8 cellular contexts compared by ENCODE assay signal in genomic region chr16:16861546-16861945, GRCh38.
DNase-seq lines count a peak whose midpoint lies in the region; ATAC-seq and TF ChIP-seq lines count a peak whose summit lies in the region.

No MANE protein-coding gene starts in this region.

- no peaks in the 10 kb centered on the region for H3K4me1 Mint-ChIP-seq in activated T-cell treated with anti-CD3 and anti-CD28 coated beads, Interleukin-2, amount 50 U/mL, for 4 hours (ENCODE audit: low read depth)

- TF ChIP-seq CTCF in OCI-LY3 (IDR thresholded peaks at IDR 0.05; ENCODE audit: low read depth, low read length) (peak; percentile 83), fibroblast of villous mesenchyme (IDR thresholded peaks at IDR 0.05; ENCODE audit: insufficient read depth, low read depth, low read length) (peak; percentile 52), parathyroid adenoma (IDR thresholded peaks at IDR 0.05) (peak; percentile 66), vagina (IDR thresholded peaks at IDR 0.05) (peak; percentile 60 to 71 (median 62))

- H3K36me3 ChIP-seq in GM23248 (ENCODE audit: low read depth) (no peaks in the 10 kb centered on the region), OCI-LY3 (replicated peaks; ENCODE audit: low read depth, low read length) (no peaks in the 10 kb centered on the region), parathyroid adenoma (ENCODE audit: control insufficient read depth, insufficient read depth, low read length) (no peaks in the 10 kb centered on the region), vagina (no peaks in the 10 kb centered on the region)

- no peaks in the 10 kb centered on the region for H3K36me3 Mint-ChIP-seq in activated T-cell treated with anti-CD3 and anti-CD28 coated beads, Interleukin-2, amount 50 U/mL, for 4 hours (ENCODE audit: insufficient read depth)

- no peak overlapping the region for H3K4me2 ChIP-seq in GM23248 (ENCODE audit: unreplicated experiment)
- no peak overlapping the region for H3K4me2 ChIP-seq in OCI-LY3 (ENCODE audit: low read length)
- no peak overlapping the region for H3K4me2 ChIP-seq in parathyroid adenoma (ENCODE audit: low read length)

- H4K20me1 ChIP-seq in GM23248 (ENCODE audit: insufficient read depth) (no peaks in the 10 kb centered on the region), OCI-LY3 (ENCODE audit: insufficient read depth, low read length) (no peaks in the 10 kb centered on the region)

- H2AFZ ChIP-seq in GM23248, result no peak overlapping the region
- no peak overlapping the region for H2AFZ ChIP-seq in OCI-LY3 (ENCODE audit: low read depth, low read length)
- no peak overlapping the region for H2AFZ ChIP-seq in parathyroid adenoma

- H3K9me2 ChIP-seq in GM23248 (ENCODE audit: insufficient read depth), result no peaks in the 10 kb centered on the region

- WGBS in GM23248 (ENCODE audit: low coverage in 1 of 2, low lambda C conversion rate in 2 of 2, missing lambda C conversion rate in 2 of 2), 2 experiments, result 15 to 18% methylated on average over 7 of the region's 7 CpGs

- H3K27me3 ChIP-seq in GM23248 (replicated peaks; ENCODE audit: insufficient read depth) (no peaks in the 10 kb centered on the region; the same call in 1 of the 2 replicates), OCI-LY3 (ENCODE audit: low read depth, low read length) (peaks cover 4% of the 10 kb centered on the region; the same call in 1 of the 2 replicates), parathyroid adenoma (ENCODE audit: control insufficient read depth, insufficient read depth, low read length) (no peaks in the 10 kb centered on the region), vagina (no peaks in the 10 kb centered on the region)

- no peak for TF ChIP-seq POLR2A in vagina (IDR thresholded peaks at IDR 0.05)

- in situ Hi-C loops in GM23248 (cut with MboI), result loop anchor here (25.0 kb wide), 1 partner anchor 601 kb away; the partner anchor contains the start of gene XYLT1

- no peaks in the 10 kb centered on the region for H3F3A ChIP-seq in GM23248 (ENCODE audit: insufficient read depth)

- intact Hi-C loops in vagina (cut with DNase I), result no loop called here

- H3K9ac ChIP-seq in GM23248 (no peak overlapping the region), OCI-LY3 (ENCODE audit: low read length) (no peak overlapping the region), parathyroid adenoma (no peak overlapping the region)

- no peaks in the 10 kb centered on the region for H3K9me3 ChIP-seq in GM23248 (ENCODE audit: low read depth)
- H3K9me3 ChIP-seq in OCI-LY3 (ENCODE audit: insufficient read depth, low read length), result no peaks in the 10 kb centered on the region
- no peaks in the 10 kb centered on the region for H3K9me3 ChIP-seq in parathyroid adenoma (ENCODE audit: control insufficient read depth, low read length)
- H3K9me3 ChIP-seq in vagina, result no peaks in the 10 kb centered on the region

- no peak overlapping the region for H3K4me3 Mint-ChIP-seq in activated T-cell treated with anti-CD3 and anti-CD28 coated beads, Interleukin-2, amount 50 U/mL, for 4 hours

- H3K27ac ChIP-seq in GM23248 (no peak overlapping the region), OCI-LY3 (ENCODE audit: low read length) (no peak overlapping the region), parathyroid adenoma (no peak overlapping the region), vagina (no peak overlapping the region)

- no peak overlapping the region for H3K4me3 ChIP-seq in GM23248
- no peak overlapping the region for H3K4me3 ChIP-seq in OCI-LY3 (ENCODE audit: low read length)
- no peak overlapping the region for H3K4me3 ChIP-seq in fibroblast of villous mesenchyme (ENCODE audit: low read depth, low read length)
- no peak overlapping the region for H3K4me3 ChIP-seq in parathyroid adenoma (ENCODE audit: low read depth, low read length)
- H3K4me3 ChIP-seq in vagina, result no peak overlapping the region

- H3K79me2 ChIP-seq in GM23248 (ENCODE audit: insufficient read depth), result no peaks in the 10 kb centered on the region
- H3K79me2 ChIP-seq in OCI-LY3 (ENCODE audit: low read length), result no peaks in the 10 kb centered on the region
- no peaks in the 10 kb centered on the region for H3K79me2 ChIP-seq in parathyroid adenoma

- peaks cover 18% of the 10 kb centered on the region for H3K27me3 Mint-ChIP-seq in activated T-cell treated with anti-CD3 and anti-CD28 coated beads, Interleukin-2, amount 50 U/mL, for 4 hours (ENCODE audit: low read depth)

- ATAC-seq in activated T-cell treated with anti-CD3 and anti-CD28 coated beads, Interleukin-2, amount 50 U/mL, for 4 hours, result no peak
- no peak for ATAC-seq in GM21526 (IDR thresholded peaks at IDR 0.05; ENCODE audit: low FRiP score, unreplicated experiment)

- H3K4me1 ChIP-seq in GM23248 (ENCODE audit: insufficient read depth), result no peaks in the 10 kb centered on the region
- no peaks in the 10 kb centered on the region for H3K4me1 ChIP-seq in OCI-LY3 (ENCODE audit: low read length)
- no peaks in the 10 kb centered on the region for H3K4me1 ChIP-seq in parathyroid adenoma
- H3K4me1 ChIP-seq in vagina, result peaks cover 5% of the 10 kb centered on the region

- H3K9me3 Mint-ChIP-seq in activated T-cell treated with anti-CD3 and anti-CD28 coated beads, Interleukin-2, amount 50 U/mL, for 4 hours, result no peaks in the 10 kb centered on the region

- peak in 10 of 14 donors; percentile 1 to 29 (median 6) for DNase-seq in C1 segment of cervical spinal cord (lab: John Stamatoyannopoulos, UW)
- DNase-seq in GM23248, result peak; percentile 75
- DNase-seq in activated T-cell treated with anti-CD3 and anti-CD28 coated beads, Interleukin-2, amount 50 U/mL, for 4 hours, result peak; percentile 38
- DNase-seq in fibroblast of villous mesenchyme (ENCODE audit: low read depth), result peak; percentile 19
- no peak for DNase-seq in vagina (ENCODE audit: extremely low spot score in 2 of 2)

Comparison
In these comparisons a context has a peak if more than half of its experiments do, and no peak if none do; other contexts are left out.
1. DNase-seq: peak in C1 segment of cervical spinal cord (10 of 14), GM23248 (single experiment), activated T-cell treated with anti-CD3 and anti-CD28 coated beads, Interleukin-2, amount 50 U/mL, for 4 hours (single experiment) and fibroblast of villous mesenchyme (single experiment); none in vagina (0 of 2).
2. Peak in every context shown above with its lines, with median percentiles within 50 percentile points of each other: CTCF ChIP-seq.